ENCODE assay signal across 12 cellular contexts in genomic region chr5:93789173-93790070, GRCh38. TPM values are rescaled to one million over a fixed set of nuclear protein-coding genes. Genes with fewer than 3 reads are reported as not detected.
A peak's percentile ranks its signal among the peaks of the same experiment; 100 is the strongest.
DNase-seq lines count a peak whose midpoint lies in the region; ATAC-seq and TF ChIP-seq lines count a peak whose summit lies in the region.
"Had no signal": no experiment of that assay in that cellular context is flagged by ENCODE, and none has a peak within 500 bp of the region (broad histone marks: within the 10 kb centered on the region; RNA-seq: fewer than 3 reads in every experiment).

No MANE protein-coding gene starts in this region.

- no peak overlapping the region for H3K9ac ChIP-seq in neural progenitor cell

- no peak overlapping the region for H3K4me2 ChIP-seq in neural progenitor cell
- no peak overlapping the region for H3K4me2 ChIP-seq in OCI-LY7 (ENCODE audit: low read length)

- no peaks in the 10 kb centered on the region for H3K9me2 ChIP-seq in OCI-LY7 (ENCODE audit: insufficient read depth, low read length)

- CTCF ChIA-PET in HEK293T (lab: Yijun Ruan, JAX), result interaction anchor here (0.7 to 1.3 kb wide), 4 partner anchors 20 to 188 kb away, joined by 4 to 6 read pairs (median 4); no protein-coding TSS in a partner anchor
- CTCF ChIA-PET in OCI-LY7 (lab: Charles Lee; ENCODE audit: unreplicated experiment), result no interaction called here

- no TSS peak for BruUV-seq in OCI-LY7 (replicated peaks; lab: Mats Ljungman, UMichigan)

- no peak overlapping the region for H3K27ac ChIP-seq in neural progenitor cell
- H3K27ac ChIP-seq in heart right ventricle, result no peak overlapping the region
- H3K27ac ChIP-seq in OCI-LY7 (ENCODE audit: low read depth, low read length, poor library complexity, severe bottlenecking), result no peak overlapping the region
- H3K27ac ChIP-seq: heart left ventricle, suprapubic skin had no signal

- H3K4me1 Mint-ChIP-seq in chondrocyte (ENCODE audit: low read depth) (peaks cover 23% of the 10 kb centered on the region), neural progenitor cell (peaks cover 15% of the 10 kb centered on the region)
- H3K4me1 Mint-ChIP-seq: activated naive CD8-positive, alpha-beta T cell treated with anti-CD3 and anti-CD28 coated beads, Interleukin-2, amount 10 ng/mL, durations not matched to agents 7 days and 5 days had no signal

- H2AFZ ChIP-seq in neural progenitor cell (replicated peaks), result no peak overlapping the region
- H2AFZ ChIP-seq in OCI-LY7 (ENCODE audit: low read length), result no peak overlapping the region

- H3K27me3 Mint-ChIP-seq in chondrocyte (ENCODE audit: low read depth) (no peaks in the 10 kb centered on the region), neural progenitor cell (ENCODE audit: insufficient read depth, low read depth) (no peaks in the 10 kb centered on the region)
- H3K27me3 Mint-ChIP-seq: activated naive CD8-positive, alpha-beta T cell treated with anti-CD3 and anti-CD28 coated beads, Interleukin-2, amount 10 ng/mL, durations not matched to agents 7 days and 5 days had no signal

- H3K4me1 ChIP-seq in neural progenitor cell, result no peaks in the 10 kb centered on the region
- H3K4me1 ChIP-seq in heart right ventricle, result no peaks in the 10 kb centered on the region
- no peaks in the 10 kb centered on the region for H3K4me1 ChIP-seq in OCI-LY7 (ENCODE audit: insufficient read depth, low read length, poor library complexity, severe bottlenecking)
- H3K4me1 ChIP-seq: heart left ventricle, suprapubic skin had no signal

- H3F3A ChIP-seq in neural progenitor cell (ENCODE audit: low read depth), result no peaks in the 10 kb centered on the region

- H3K79me2 ChIP-seq in neural progenitor cell (ENCODE audit: low read depth) (no peaks in the 10 kb centered on the region), OCI-LY7 (ENCODE audit: insufficient read depth, low read depth, low read length) (no peaks in the 10 kb centered on the region)

- no peak overlapping the region for H3K4me3 ChIP-seq in LNCaP clone FGC (ENCODE audit: low read depth, low read length)
- H3K4me3 ChIP-seq in neural progenitor cell, result no peak overlapping the region
- no peak overlapping the region for H3K4me3 ChIP-seq in heart right ventricle
- H3K4me3 ChIP-seq in OCI-LY7 (ENCODE audit: low read depth, low read length, poor library complexity, severe bottlenecking), result no peak overlapping the region
- H3K4me3 ChIP-seq: heart left ventricle, suprapubic skin had no signal

- TF ChIP-seq CTCF in LNCaP clone FGC (IDR thresholded peaks at IDR 0.05; ENCODE audit: control insufficient read depth, extremely low read depth, insufficient read depth) (peak; percentile 18; the same call in 1 of the 2 replicates), chondrocyte (IDR thresholded peaks at IDR 0.05) (peak; percentile 76), neural progenitor cell (IDR thresholded peaks at IDR 0.05) (peak; percentile 1), heart right ventricle (IDR thresholded peaks at IDR 0.05) (no peak), OCI-LY7 (conservative IDR thresholded peaks at IDR 0.05; ENCODE audit: low read length) (no peak)

- no peak overlapping the region for H3K4me3 Mint-ChIP-seq in chondrocyte (ENCODE audit: unreplicated experiment)
- H3K4me3 Mint-ChIP-seq in neural progenitor cell, result no peak overlapping the region
- H3K4me3 Mint-ChIP-seq: activated naive CD8-positive, alpha-beta T cell treated with anti-CD3 and anti-CD28 coated beads, Interleukin-2, amount 10 ng/mL, durations not matched to agents 7 days and 5 days had no signal

- 63 to 74% methylated on average over 5 of the region's 5 CpGs for WGBS in heart right ventricle, 2 donors

- H3K36me3 Mint-ChIP-seq in chondrocyte (ENCODE audit: low read depth), result peaks cover 5% of the 10 kb centered on the region
- H3K36me3 Mint-ChIP-seq in neural progenitor cell, result peaks cover 5% of the 10 kb centered on the region
- H3K36me3 Mint-ChIP-seq: activated naive CD8-positive, alpha-beta T cell treated with anti-CD3 and anti-CD28 coated beads, Interleukin-2, amount 10 ng/mL, durations not matched to agents 7 days and 5 days had no signal

- H3K36me3 ChIP-seq in neural progenitor cell (no peaks in the 10 kb centered on the region), heart right ventricle (peaks cover 0 to 10% (median 0%) of the 10 kb centered on the region in 9 donors), OCI-LY7 (ENCODE audit: insufficient read depth, low read length) (no peaks in the 10 kb centered on the region)
- H3K36me3 ChIP-seq: suprapubic skin had no signal

- no peaks in the 10 kb centered on the region for H4K20me1 ChIP-seq in neural progenitor cell (ENCODE audit: low read depth)
- H4K20me1 ChIP-seq in OCI-LY7 (ENCODE audit: insufficient read depth, low read length), result no peaks in the 10 kb centered on the region

- intact Hi-C loops in heart right ventricle (cut with DNase I) (loop anchor here in 1 of 10 donors (10.0 kb wide), 1 partner anchor 185 kb away; no protein-coding TSS in a partner anchor), OCI-LY7 (cut with micrococcal nuclease; ENCODE audit: unreplicated experiment) (no loop called here)

- ATAC-seq in heart right ventricle, result no peak
- ATAC-seq: heart left ventricle had no signal

- no peaks in the 10 kb centered on the region for H3K27me3 ChIP-seq in neural progenitor cell
- H3K27me3 ChIP-seq in heart right ventricle, result no peaks in the 10 kb centered on the region
- H3K27me3 ChIP-seq: heart left ventricle, suprapubic skin had no signal

- DNase-seq in Daoy (ENCODE audit: low read depth) (peak; percentile 32), LNCaP clone FGC (ENCODE audit: low read depth) (peak; percentile 2), chondrocyte (ENCODE audit: low spot score) (no peak), neural progenitor cell (ENCODE audit: low spot score) (no peak), HEK293T (ENCODE audit: extremely low spot score) (no peak), heart right ventricle (no peak), DMS153 treated with DMSO at 0.1 percent for 48 hours (lab: John Stamatoyannopoulos, UW; ENCODE audit: unreplicated experiment) (no peak), OCI-LY7 (ENCODE audit: low spot score) (no peak)
- DNase-seq: activated CD4-positive, CD25-positive, alpha-beta regulatory T cell treated with anti-CD3 and anti-CD28 coated beads, Interleukin-2, amount 50 U/mL, for 72 hours; activated naive CD8-positive, alpha-beta T cell treated with anti-CD3 and anti-CD28 coated beads, Interleukin-2, amount 10 ng/mL, durations not matched to agents 7 days and 5 days; heart left ventricle had no signal

- POLR2A ChIA-PET in HEK293T (lab: Yijun Ruan, JAX), result interaction anchor here (0.9 kb wide), 1 partner anchor 168 kb away, joined by 3 read pairs; no protein-coding TSS in a partner anchor
- POLR2A ChIA-PET in OCI-LY7 (lab: Charles Lee), result no interaction called here

- H3K9me3 ChIP-seq in neural progenitor cell (ENCODE audit: low read depth), result no peaks in the 10 kb centered on the region
- H3K9me3 ChIP-seq in heart right ventricle, result no peaks in the 10 kb centered on the region
- no peaks in the 10 kb centered on the region for H3K9me3 ChIP-seq in OCI-LY7 (ENCODE audit: low read length)
- H3K9me3 ChIP-seq: heart left ventricle, suprapubic skin had no signal

- H3K27ac Mint-ChIP-seq in chondrocyte (ENCODE audit: unreplicated experiment) (no peak overlapping the region), neural progenitor cell (no peak overlapping the region)
- H3K27ac Mint-ChIP-seq: activated naive CD8-positive, alpha-beta T cell treated with anti-CD3 and anti-CD28 coated beads, Interleukin-2, amount 10 ng/mL, durations not matched to agents 7 days and 5 days had no signal

- H3K9me3 Mint-ChIP-seq in chondrocyte (ENCODE audit: low read depth), result no peaks in the 10 kb centered on the region
- H3K9me3 Mint-ChIP-seq in neural progenitor cell, result peaks cover 7% of the 10 kb centered on the region
- H3K9me3 Mint-ChIP-seq: activated naive CD8-positive, alpha-beta T cell treated with anti-CD3 and anti-CD28 coated beads, Interleukin-2, amount 10 ng/mL, durations not matched to agents 7 days and 5 days had no signal

TF ChIP-seq in HEK293T, 16 proteins besides CTCF, POLR2A, EP300 and RAD21:
- TF ChIP-seq FOXA1 (IDR thresholded peaks at IDR 0.05) (no peak), NFRKB (IDR thresholded peaks at IDR 0.05) (no peak), L3MBTL2 (conservative IDR thresholded peaks at IDR 0.05) (no peak), PKNOX1 (IDR thresholded peaks at IDR 0.05) (no peak), CTBP1 (IDR thresholded peaks at IDR 0.05; ENCODE audit: borderline replicate concordance) (no peak), ELF4 (IDR thresholded peaks at IDR 0.05) (no peak), FOXM1 (IDR thresholded peaks at IDR 0.05; ENCODE audit: borderline replicate concordance) (no peak), LEF1 (IDR thresholded peaks at IDR 0.05; ENCODE audit: borderline replicate concordance) (no peak), BHLHE40 (IDR thresholded peaks at IDR 0.05; ENCODE audit: borderline replicate concordance) (no peak), ZNF384 (IDR thresholded peaks at IDR 0.05) (no peak), FOXK2 (IDR thresholded peaks at IDR 0.05) (no peak), SP1 (IDR thresholded peaks at IDR 0.05) (no peak), TARDBP (IDR thresholded peaks at IDR 0.05) (no peak), ARNT (IDR thresholded peaks at IDR 0.05) (no peak), SUZ12 (IDR thresholded peaks at IDR 0.05) (no peak)

RNA-seq across cellular contexts. Expression of gene POU5F2, which starts 48.0 kb away (rescaled TPM):
- 0.29 and 0.57 TPM in 2 replicates for total RNA-seq in Daoy (2014; rRNA removed; shearing (Covaris generic))
- total RNA-seq in chondrocyte (0.45 to 0.92 TPM (median 0.62 TPM) in 3 replicates), neural progenitor cell (ENCODE audit: low replicate concordance) (0.93 and 1.0 TPM in 2 replicates), heart right ventricle (under 1 TPM; 0.22 to 0.51 (median 0.32) TPM), OCI-LY7 (2022) (1.4 and 1.5 TPM in 2 replicates)
- under 1 TPM; 0.01 to 0.15 TPM for polyA plus RNA-seq in heart right ventricle
- total RNA-seq in OCI-LY7 (2014; rRNA removed; shearing (Covaris generic)), result 0.98 and 1.0 TPM in 2 replicates

Comparison
In these comparisons a context has a peak if more than half of its experiments do, and no peak if none do; other contexts are left out.
1. DNase-seq: peak in Daoy (single experiment) and LNCaP clone FGC (single experiment); none in chondrocyte (single experiment), neural progenitor cell (single experiment), HEK293T (single experiment), heart right ventricle (0 of 2), DMS153 treated with DMSO at 0.1 percent for 48 hours (single experiment) and OCI-LY7 (single experiment).
2. CTCF ChIP-seq: peak in LNCaP clone FGC (single experiment), chondrocyte (single experiment) and neural progenitor cell (single experiment); none in heart right ventricle (0 of 9) and OCI-LY7 (single experiment).